Comparison of ENCODE assay signal across 10 cellular contexts in the genomic region with DNA sequence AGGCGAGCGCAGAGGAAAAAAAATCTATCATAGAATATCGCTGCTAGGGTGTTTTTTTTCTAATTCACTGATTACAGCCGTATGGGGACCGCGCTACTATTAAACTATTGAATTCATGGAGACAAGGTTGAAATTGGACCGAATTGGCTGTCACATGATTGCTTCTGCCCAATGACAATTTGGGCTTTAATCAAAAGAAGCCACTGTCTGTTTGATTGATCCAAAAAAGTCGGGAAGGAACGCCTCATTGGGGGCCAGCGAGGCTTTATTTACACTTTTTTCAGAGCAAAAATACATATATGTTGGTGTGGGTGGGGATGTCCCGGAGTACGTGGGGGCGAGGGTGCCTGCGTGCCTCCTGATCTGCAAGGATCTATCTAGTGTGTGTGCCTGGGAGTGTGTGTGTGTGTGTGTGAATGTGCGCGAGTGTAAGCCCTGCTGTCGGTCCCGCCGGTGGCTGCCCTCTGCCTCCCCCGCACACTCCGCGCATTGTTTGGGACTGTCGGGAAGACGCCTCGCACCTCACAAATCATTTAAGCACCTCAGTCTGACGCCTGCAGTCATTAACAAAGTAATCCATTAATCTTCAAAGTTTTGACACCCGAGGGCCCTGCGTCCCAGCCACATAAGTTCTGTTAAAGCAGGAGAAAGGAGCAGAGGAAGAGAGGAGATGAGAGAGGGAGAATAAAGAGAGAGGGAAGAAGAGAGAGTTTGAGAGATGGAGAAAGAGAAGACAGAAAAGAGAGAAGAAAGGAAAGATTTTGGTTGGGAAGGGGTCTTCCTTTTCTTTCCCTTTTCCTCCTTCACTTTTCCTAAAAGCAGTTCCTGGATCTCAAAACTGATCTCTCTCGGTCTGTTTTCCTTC. TPM values are rescaled to one million over a fixed set of nuclear protein-coding genes. Genes with fewer than 3 reads are reported as not detected.
A peak's percentile ranks its signal among the peaks of the same experiment; 100 is the strongest.
DNase-seq lines count a peak whose midpoint lies in the region; ATAC-seq, FAIRE-seq and TF ChIP-seq lines count a peak whose summit lies in the region.
"Had no signal": no experiment of that assay in that cellular context is flagged by ENCODE, and none has a peak within 500 bp of the region (broad histone marks: within the 10 kb centered on the region; RNA-seq: fewer than 3 reads in every experiment).

A gene (minus strand): TSS at position 106 of the 865 bp plus-strand sequence. CDS start 183 bp downstream, outside the sequence.

- peak; percentile 13 for ATAC-seq in activated CD8-positive, alpha-beta T cell treated with anti-CD3 and anti-CD28 coated beads for 36 hours
- ATAC-seq in pancreas = peak in 1 of 4 donors; percentile 39
- ATAC-seq in HG03095 (IDR thresholded peaks at IDR 0.05; ENCODE audit: unreplicated experiment) = no peak

- WGBS in pancreas, 2 donors = 6 to 9% methylated on average over 29 of the region's 29 CpGs

- H3K27ac Mint-ChIP-seq in Calu3 (ENCODE audit: unreplicated experiment) = peak within 1 kb of the TSS; percentile 9
- H3K27ac Mint-ChIP-seq in activated CD8-positive, alpha-beta T cell treated with anti-CD3 and anti-CD28 coated beads for 36 hours = no peak within 1 kb of the TSS

- DNase-seq in Calu3 (no peak), glomerular visceral epithelial cell (ENCODE audit: extremely low spot score) (peak; percentile 48), pancreas (no peak), SIG-M5 (lab: John Stamatoyannopoulos, UW) (no peak), foreskin melanocyte (no peak)
- no peak for DNase-seq in activated CD8-positive, alpha-beta T cell treated with anti-CD3 and anti-CD28 coated beads for 36 hours
- no peak for DNase-seq in stimulated activated CD4-positive, alpha-beta T cell treated with anti-CD3 and anti-CD28 coated beads, Interleukin-4, amount 100 ng/mL, for 4 hours
- DNase-seq: DMS53 had no signal

- peak within 1 kb of the TSS in 2 of 4 donors; percentile 5 to 17 for H3K4me3 ChIP-seq in pancreas

- peaks cover 0 to 8% (median 4%) of the 10 kb centered on the region in 3 donors for H3K4me1 ChIP-seq in pancreas

- peaks cover 0 to 76% (median 17%) of the 10 kb centered on the region in 4 donors for H3K27me3 ChIP-seq in pancreas

- BruUV-seq in Calu3 (replicated peaks; lab: Mats Ljungman, UMichigan) = no TSS peak

- no peak for FAIRE-seq in pancreas (lab: Jason Lieb, UNC)

- TF ChIP-seq CTCF in Calu3 (IDR thresholded peaks at IDR 0.05; ENCODE audit: unreplicated experiment) (no peak), pancreas (IDR thresholded peaks at IDR 0.05) (no peak)
- no peak for TF ChIP-seq CTCF in activated CD8-positive, alpha-beta T cell treated with anti-CD3 and anti-CD28 coated beads for 36 hours (IDR thresholded peaks at IDR 0.05)

- no peaks in the 10 kb centered on the region for H3K36me3 ChIP-seq in pancreas

- peaks cover 46% of the 10 kb centered on the region for H3K4me1 Mint-ChIP-seq in Calu3 (ENCODE audit: low read depth, unreplicated experiment)
- H3K4me1 Mint-ChIP-seq in activated CD8-positive, alpha-beta T cell treated with anti-CD3 and anti-CD28 coated beads for 36 hours (ENCODE audit: low read depth) = peaks cover 14% of the 10 kb centered on the region

- no peaks in the 10 kb centered on the region for H3K9me3 ChIP-seq in pancreas

- POLR2A ChIA-PET in activated CD8-positive, alpha-beta T cell treated with anti-CD3 and anti-CD28 coated beads for 36 hours (lab: Charles Lee) = no interaction called here

- peaks cover 28% of the 10 kb centered on the region for H3K27me3 Mint-ChIP-seq in Calu3 (ENCODE audit: unreplicated experiment)
- peaks cover 50% of the 10 kb centered on the region for H3K27me3 Mint-ChIP-seq in activated CD8-positive, alpha-beta T cell treated with anti-CD3 and anti-CD28 coated beads for 36 hours

- H3K27ac ChIP-seq in pancreas = peak within 1 kb of the TSS in 3 of 4 donors; percentile 10 to 50 (median 44)

- H3K4me3 Mint-ChIP-seq in Calu3 (ENCODE audit: low read depth, unreplicated experiment) = peak within 1 kb of the TSS; percentile 60
- peak within 1 kb of the TSS; percentile 41 for H3K4me3 Mint-ChIP-seq in activated CD8-positive, alpha-beta T cell treated with anti-CD3 and anti-CD28 coated beads for 36 hours

- H3K36me3 Mint-ChIP-seq in Calu3 (ENCODE audit: insufficient read depth, unreplicated experiment) = peaks cover 22% of the 10 kb centered on the region
- peaks cover 4% of the 10 kb centered on the region for H3K36me3 Mint-ChIP-seq in activated CD8-positive, alpha-beta T cell treated with anti-CD3 and anti-CD28 coated beads for 36 hours (ENCODE audit: low read depth)

- intact Hi-C loops in Calu3 (cut with micrococcal nuclease; ENCODE audit: unreplicated experiment) (no loop called here), pancreas (cut with DNase I) (no loop called here)
- intact Hi-C loops in activated CD8-positive, alpha-beta T cell treated with anti-CD3 and anti-CD28 coated beads for 36 hours (cut with micrococcal nuclease) = no loop called here

- H3K9me3 Mint-ChIP-seq in Calu3 (ENCODE audit: low read depth, unreplicated experiment) = no peaks in the 10 kb centered on the region
- H3K9me3 Mint-ChIP-seq in activated CD8-positive, alpha-beta T cell treated with anti-CD3 and anti-CD28 coated beads for 36 hours = no peaks in the 10 kb centered on the region

- CTCF ChIA-PET in Calu3 (lab: Charles Lee) = no interaction called here
- CTCF ChIA-PET in activated CD8-positive, alpha-beta T cell treated with anti-CD3 and anti-CD28 coated beads for 36 hours (lab: Charles Lee) = no interaction called here

RNA-seq across cellular contexts. Expression of the gene that starts here (rescaled TPM):
- total RNA-seq in Calu3 (2022) (1.9 and 3.2 TPM in 2 replicates), pancreas (under 1 TPM in 5 of 6 donors, not detected in 1; 0.09 to 0.53 (median 0.12) TPM)
- total RNA-seq in activated CD8-positive, alpha-beta T cell treated with anti-CD3 and anti-CD28 coated beads for 36 hours = not detected
- under 1 TPM; 0.27 to 0.28 TPM for polyA plus RNA-seq in pancreas
- total RNA-seq: HT1080 had no signal

Comparison
In these comparisons a context has a peak if more than half of its experiments do, and no peak if none do; other contexts are left out.
1. Peak in ATAC-seq in activated CD8-positive, alpha-beta T cell treated with anti-CD3 and anti-CD28 coated beads for 36 hours; RNA of the gene not detected or under 1 TPM.